Comparison of ENCODE assay signal across 8 cellular contexts in genomic region chr17:7574176-7574953, GRCh38. TPM values are rescaled to one million over a fixed set of nuclear protein-coding genes. Genes with fewer than 3 reads are reported as not detected.
A peak's percentile ranks its signal among the peaks of the same experiment; 100 is the strongest.
DNase-seq lines count a peak whose midpoint lies in the region; ATAC-seq and TF ChIP-seq lines count a peak whose summit lies in the region.

No MANE protein-coding gene starts in this region.

- peak overlapping the region; percentile 99 for H3K9ac ChIP-seq in HUES6 (ENCODE audit: low read length)

- intact Hi-C loops in breast epithelium (cut with DNase I; ENCODE audit: low total_unique reads) (no loop called here), mucosa of descending colon (cut with DNase I, micrococcal nuclease) (no loop called here)

- peaks cover 62% of the 10 kb centered on the region for H3K79me2 ChIP-seq in ACC112 (ENCODE audit: control insufficient read depth, insufficient read depth, low read length, unreplicated experiment)

- H3K4me3 ChIP-seq in ACC112 (ENCODE audit: low read depth, low read length) (peak overlapping the region; percentile 90), HUES6 (ENCODE audit: low read depth, low read length) (peak overlapping the region; percentile 89), breast epithelium (peak overlapping the region; percentile 92 to 100 (median 100)), mucosa of descending colon (no peak overlapping the region)

- H3K4me1 ChIP-seq in ACC112 (ENCODE audit: control insufficient read depth, insufficient read depth, low read length, unreplicated experiment), result peaks cover 52% of the 10 kb centered on the region
- peaks cover 10% of the 10 kb centered on the region; the same call in 1 of the 2 replicates for H3K4me1 ChIP-seq in HUES6 (ENCODE audit: control insufficient read depth, insufficient read depth, low read length)
- peaks cover 9 to 11% of the 10 kb centered on the region in 2 donors for H3K4me1 ChIP-seq in breast epithelium
- peaks cover 36% of the 10 kb centered on the region for H3K4me1 ChIP-seq in mucosa of descending colon (ENCODE audit: low read depth)

- DNase-seq in breast epithelium (ENCODE audit: low spot score in 2 of 2) (no peak), mucosa of descending colon (peak in 2 of 3 donors; percentile 5 to 7), mucosa of gallbladder (ENCODE audit: low spot score) (no peak), T-helper 9 cell (no peak), kidney glomerular epithelial cell (lab: John Stamatoyannopoulos, UW) (no peak), Kasumi-1 (lab: John Stamatoyannopoulos, UW) (no peak)

- no peak overlapping the region for H2AFZ ChIP-seq in ACC112 (ENCODE audit: low read length, unreplicated experiment)

- no peak for TF ChIP-seq POLR2A in breast epithelium (IDR thresholded peaks at IDR 0.05)

- TF ChIP-seq CTCF in breast epithelium (IDR thresholded peaks at IDR 0.05) (no peak), mucosa of descending colon (IDR thresholded peaks at IDR 0.05) (no peak)

- H3K27ac ChIP-seq in ACC112 (ENCODE audit: low read depth, low read length) (peak overlapping the region; percentile 88), HUES6 (ENCODE audit: low read depth, low read length) (peak overlapping the region; percentile 97), breast epithelium (peak overlapping the region; percentile 98)

- H3K27me3 ChIP-seq in ACC112 (ENCODE audit: insufficient read depth, low read length) (no peaks in the 10 kb centered on the region), HUES6 (ENCODE audit: control insufficient read depth, insufficient read depth, low read length) (no peaks in the 10 kb centered on the region), breast epithelium (no peaks in the 10 kb centered on the region)

- peaks cover 55% of the 10 kb centered on the region for H3K36me3 ChIP-seq in ACC112 (ENCODE audit: insufficient read depth, low read length)
- peaks cover 81% of the 10 kb centered on the region for H3K36me3 ChIP-seq in HUES6 (ENCODE audit: control insufficient read depth, insufficient read depth, low read length)
- H3K36me3 ChIP-seq in breast epithelium, result peaks cover 16% of the 10 kb centered on the region
- H3K36me3 ChIP-seq in mucosa of descending colon (ENCODE audit: low read depth), result peaks cover 27% of the 10 kb centered on the region

- H3K9me3 ChIP-seq in HUES6 (ENCODE audit: control insufficient read depth, insufficient read depth, low read depth, low read length) (no peaks in the 10 kb centered on the region), breast epithelium (no peaks in the 10 kb centered on the region), mucosa of descending colon (no peaks in the 10 kb centered on the region)

- ATAC-seq in mucosa of descending colon, result no peak

RNA-seq across cellular contexts. Expression of gene CD68, which starts 5.1 kb away (rescaled TPM):
- total RNA-seq in breast epithelium, result 100 to 1,000 TPM in 1 of 3 donors, 10 to 100 TPM in 2; 49.8 to 220 (median 70.5) TPM
- 10 to 100 TPM; 41.4 to 91.9 (median 50.7) TPM for total RNA-seq in mucosa of descending colon
- total RNA-seq in mucosa of gallbladder, result 75.3 TPM

RNA-seq across cellular contexts. Expression of gene MPDU1, which starts 9.3 kb away (rescaled TPM):
- total RNA-seq in breast epithelium, result 100 to 1,000 TPM in 1 of 3 donors, 10 to 100 TPM in 2; 66.6 to 140 (median 74.4) TPM
- total RNA-seq in mucosa of descending colon, result 100 to 1,000 TPM in 1 of 3 donors, 10 to 100 TPM in 2; 55.2 to 101 (median 94.5) TPM
- 76.4 TPM for total RNA-seq in mucosa of gallbladder

RNA-seq across cellular contexts. Expression of gene SENP3, which starts 12.6 kb away (rescaled TPM):
- total RNA-seq in breast epithelium (10 to 100 TPM; 59.5 to 65.2 (median 62.3) TPM), mucosa of descending colon (10 to 100 TPM; 27.9 to 60.2 (median 37.7) TPM), mucosa of gallbladder (46.6 TPM)

RNA-seq across cellular contexts. Expression of gene SOX15, which starts 15.5 kb away (rescaled TPM):
- 1 to 10 TPM; 1.3 to 4.1 (median 1.6) TPM for total RNA-seq in breast epithelium
- total RNA-seq in mucosa of descending colon, result 1 to 10 TPM in 1 of 3 donors, under 1 TPM in 2; 0.38 to 4.4 (median 0.41) TPM
- 3.1 TPM for total RNA-seq in mucosa of gallbladder

RNA-seq across cellular contexts. Expression of gene TNFSF13, which starts 15.8 kb away (rescaled TPM):
- total RNA-seq in breast epithelium (10 to 100 TPM; 25.2 to 36.7 (median 33.6) TPM), mucosa of descending colon (10 to 100 TPM; 41.0 to 74.6 (median 73.3) TPM), mucosa of gallbladder (120 TPM)

Comparison
In these comparisons a context has a peak if more than half of its experiments do, and no peak if none do; other contexts are left out.
1. DNase-seq: peak in mucosa of descending colon (2 of 3); none in breast epithelium (0 of 2), mucosa of gallbladder (single experiment), T-helper 9 cell (single experiment), kidney glomerular epithelial cell (single experiment) and Kasumi-1 (0 of 2).
2. Peak in every context shown above with its lines, with median percentiles within 50 percentile points of each other: H3K27ac ChIP-seq.